ENCODE assay signal across 15 cellular contexts in genomic region chr11:104602643-104603042, GRCh38.
DNase-seq lines count a peak whose midpoint lies in the region; ATAC-seq lines count a peak whose summit lies in the region.
"Had no signal": no experiment of that assay in that cellular context is flagged by ENCODE, and none has a peak within 500 bp of the region (broad histone marks: within the 10 kb centered on the region; RNA-seq: fewer than 3 reads in every experiment).

No MANE protein-coding gene starts in this region.

- H3K4me1 ChIP-seq in SJCRH30 (no peaks in the 10 kb centered on the region), trophoblast cell (ENCODE audit: control insufficient read depth in 1 of 2, insufficient read depth in 2 of 2, low read length in 2 of 2) (no peaks in the 10 kb centered on the region)
- H3K4me1 ChIP-seq: A549, HAP-1 had no signal

- no peak overlapping the region for H4K8ac ChIP-seq in trophoblast cell (ENCODE audit: low read depth, low read length)

- no peak overlapping the region for H3K14ac ChIP-seq in trophoblast cell (ENCODE audit: low read length)

- DNase-seq in DMS53 (lab: John Stamatoyannopoulos, UW) (peak; percentile 24), DMS53 treated with DMSO at 0.1 percent for 48 hours (lab: John Stamatoyannopoulos, UW; ENCODE audit: unreplicated experiment) (no peak), SJCRH30 (peak; percentile 2 to 6), trophoblast cell (peak; percentile 21 to 54), CD1c-positive myeloid dendritic cell (ENCODE audit: extremely low spot score) (no peak), T-helper 17 cell (no peak)
- DNase-seq in activated naive CD4-positive, alpha-beta T cell treated with anti-CD3 and anti-CD28 coated beads, Interleukin-2, amount 50 U/mL, for 16 hours: no peak
- DNase-seq: AML-193; CD4-positive, alpha-beta memory T cell; DMS153; GM23248 had no signal

- H3K27me3 ChIP-seq in SJCRH30 (no peaks in the 10 kb centered on the region), trophoblast cell (ENCODE audit: insufficient read depth, low read length) (no peaks in the 10 kb centered on the region)

- no peak overlapping the region for H2BK12ac ChIP-seq in trophoblast cell (ENCODE audit: low read length)

- no peak overlapping the region for H3K4me2 ChIP-seq in trophoblast cell (ENCODE audit: low read length)
- H3K4me2 ChIP-seq: A549 had no signal

- H3K9me3 ChIP-seq in SJCRH30 (replicated peaks) (no peaks in the 10 kb centered on the region), trophoblast cell (ENCODE audit: insufficient read depth, low read depth, low read length) (no peaks in the 10 kb centered on the region), T-helper 17 cell (ENCODE audit: control insufficient read depth, low read length, poor library complexity, severe bottlenecking) (no peaks in the 10 kb centered on the region)
- H3K9me3 ChIP-seq: A549, HAP-1 had no signal

- H3K27me3 Mint-ChIP-seq in T-helper 17 cell: no peaks in the 10 kb centered on the region
- H3K27me3 Mint-ChIP-seq: CD4-positive, alpha-beta memory T cell had no signal

- H4K12ac ChIP-seq in trophoblast cell (ENCODE audit: low read depth, low read length): no peak overlapping the region

- no peaks in the 10 kb centered on the region for H3K4me1 Mint-ChIP-seq in T-helper 17 cell
- H3K4me1 Mint-ChIP-seq: CD4-positive, alpha-beta memory T cell had no signal

- no peak overlapping the region for H3K23ac ChIP-seq in trophoblast cell (ENCODE audit: low read length)

- WGBS in trophoblast cell (ENCODE audit: extremely low coverage, insufficient coverage, insufficient read length): no CpG with 5 or more reads among the region's 4 CpGs

- H3K36me3 ChIP-seq in SJCRH30: no peaks in the 10 kb centered on the region
- no peaks in the 10 kb centered on the region for H3K36me3 ChIP-seq in trophoblast cell (ENCODE audit: control insufficient read depth in 1 of 2, insufficient read depth in 2 of 2, low read length in 2 of 2)
- H3K36me3 ChIP-seq: HAP-1 had no signal

- H2AFZ ChIP-seq in trophoblast cell (ENCODE audit: insufficient read depth, low read length, poor library complexity): no peak overlapping the region
- H2AFZ ChIP-seq: GM23248 had no signal

- no peak overlapping the region for H3K4me3 Mint-ChIP-seq in T-helper 17 cell
- H3K4me3 Mint-ChIP-seq: CD4-positive, alpha-beta memory T cell had no signal

- H3K27ac Mint-ChIP-seq in T-helper 17 cell: no peak overlapping the region
- H3K27ac Mint-ChIP-seq: CD4-positive, alpha-beta memory T cell had no signal

- no peak overlapping the region for H2BK120ac ChIP-seq in trophoblast cell (ENCODE audit: insufficient read depth, low read length, poor library complexity)

- H3K4ac ChIP-seq in trophoblast cell (ENCODE audit: low read depth, low read length): no peak overlapping the region

- H3K4me3 ChIP-seq in SJCRH30 (no peak overlapping the region), trophoblast cell (ENCODE audit: low read depth, low read length) (no peak overlapping the region)
- H3K4me3 ChIP-seq: A549, GM23248, HAP-1 had no signal

- no peak overlapping the region for H3K9ac ChIP-seq in trophoblast cell (ENCODE audit: low read length)
- H3K9ac ChIP-seq: GM23248 had no signal

- ATAC-seq in T-helper 17 cell: no peak
- ATAC-seq: A549 had no signal

- no peak overlapping the region for H2AK5ac ChIP-seq in trophoblast cell (ENCODE audit: low read length)

- H4K91ac ChIP-seq in trophoblast cell (ENCODE audit: low read depth, low read length): no peak overlapping the region

- no peaks in the 10 kb centered on the region for H3K36me3 Mint-ChIP-seq in T-helper 17 cell (ENCODE audit: low read depth)
- H3K36me3 Mint-ChIP-seq: CD4-positive, alpha-beta memory T cell had no signal

- no peaks in the 10 kb centered on the region for H3K79me1 ChIP-seq in trophoblast cell (ENCODE audit: low read length)

- no peaks in the 10 kb centered on the region for H3K79me2 ChIP-seq in trophoblast cell (ENCODE audit: control insufficient read depth, insufficient read depth, low read length, poor library complexity)

- no peak overlapping the region for H2BK5ac ChIP-seq in trophoblast cell (ENCODE audit: low read depth, low read length, poor library complexity)

- H3K18ac ChIP-seq in trophoblast cell (ENCODE audit: low read length): no peak overlapping the region

- H3K27ac ChIP-seq in SJCRH30: no peak overlapping the region
- H3K27ac ChIP-seq in trophoblast cell (ENCODE audit: low read depth, low read length): no peak overlapping the region
- H3K27ac ChIP-seq: 22Rv1, A549, C4-2B, GM23248 had no signal

Comparison
In these comparisons a context has a peak if more than half of its experiments do, and no peak if none do; other contexts are left out.
1. DNase-seq: peak in DMS53 (single experiment), SJCRH30 (2 of 2) and trophoblast cell (2 of 2); none in DMS53 treated with DMSO at 0.1 percent for 48 hours (single experiment), activated naive CD4-positive, alpha-beta T cell treated with anti-CD3 and anti-CD28 coated beads, Interleukin-2, amount 50 U/mL, for 16 hours (single experiment), CD1c-positive myeloid dendritic cell (single experiment) and T-helper 17 cell (0 of 3).